In genomic region chr1:46131727-46132528, GRCh38 we compare ENCODE assay signal across 8 cellular contexts. TPM values are rescaled to one million over a fixed set of nuclear protein-coding genes. Genes with fewer than 3 reads are reported as not detected.
DNase-seq lines count a peak whose midpoint lies in the region; ATAC-seq and TF ChIP-seq lines count a peak whose summit lies in the region.

No MANE protein-coding gene starts in this region.

- in situ Hi-C loops in ACHN (cut with HindIII; ENCODE audit: low pct_ligation_motif_present, low pct_unique_long_range_greater_than_20kb, low sequenced_read_pairs) = no loop called here

- H3K27me3 ChIP-seq in HL-60 (ENCODE audit: insufficient read depth, poor library complexity, severe bottlenecking) (no peaks in the 10 kb centered on the region), skeletal muscle tissue (ENCODE audit: control insufficient read depth in 3 of 3, insufficient read depth in 3 of 3, low read length in 3 of 3) (no peaks in the 10 kb centered on the region)

- CTCF ChIA-PET in RWPE1 (lab: Yijun Ruan, JAX) = interaction anchor here (0.6 to 1.1 kb wide), 6 partner anchors 8 to 396 kb away, joined by 3 to 6 read pairs (median 4); no protein-coding TSS in a partner anchor

- WGBS in adipose tissue, 3 donors = 1 to 2% (median 2%) methylated on average over 38 of the region's 38 CpGs

- DNase-seq in ACHN (peak; percentile 15), HL-60 (ENCODE audit: low read depth in 1 of 2, low spot score in 1 of 2) (no peak), RWPE1 (ENCODE audit: low spot score) (peak; percentile 25), NCI-H2196 treated with DMSO at 0.1 percent for 48 hours (lab: John Stamatoyannopoulos, UW; ENCODE audit: unreplicated experiment) (no peak)

- H3K36me3 ChIP-seq in skeletal muscle tissue (ENCODE audit: control insufficient read depth in 3 of 3, insufficient read depth in 3 of 3, low read length in 3 of 3) = no peaks in the 10 kb centered on the region

- POLR2A ChIA-PET in RWPE1 (lab: Yijun Ruan, JAX; ENCODE audit: low non-redundant PET) = interaction anchor here (0.7 to 1.0 kb wide), 2 partner anchors 50 to 66 kb away, joined by 3 read pairs; no protein-coding TSS in a partner anchor

- peak overlapping the region; percentile 80 to 91 (median 87) for H3K9ac ChIP-seq in skeletal muscle tissue (ENCODE audit: low read depth in 1 of 3, low read length in 3 of 3)

- H3K9me3 ChIP-seq in skeletal muscle tissue (ENCODE audit: control insufficient read depth in 3 of 3, low read length in 3 of 3) = no peaks in the 10 kb centered on the region

- peaks cover 22 to 34% (median 28%) of the 10 kb centered on the region in 3 donors for H3K4me1 ChIP-seq in skeletal muscle tissue (ENCODE audit: control insufficient read depth in 3 of 3, insufficient read depth in 3 of 3, low read length in 3 of 3)

- H3K4me3 ChIP-seq in HL-60 (replicated peaks; ENCODE audit: insufficient read depth, low read length) (peak overlapping the region; percentile 78), iPS-11a (ENCODE audit: low read depth, low read length) (peak overlapping the region; percentile 63), skeletal muscle tissue (ENCODE audit: low read length in 3 of 3) (peak overlapping the region; percentile 76 to 90 (median 81))

- TF ChIP-seq CTCF in HL-60 (IDR thresholded peaks at IDR 0.05; ENCODE audit: insufficient read depth, low read length) (no peak), RWPE1 (conservative IDR thresholded peaks at IDR 0.05; ENCODE audit: low read depth) (no peak)

- no peak for ATAC-seq in GM18502 (IDR thresholded peaks at IDR 0.05; ENCODE audit: poor library complexity, unreplicated experiment)

- H3K27ac ChIP-seq in HL-60 (replicated peaks) (peak overlapping the region; percentile 96), RWPE1 (peak overlapping the region; percentile 98), adipose tissue (ENCODE audit: low read depth, low read length) (peak overlapping the region; percentile 31), skeletal muscle tissue (ENCODE audit: low read depth, low read length) (peak overlapping the region; percentile 96)

RNA-seq across cellular contexts. Expression of gene PIK3R3, which starts 0.5 kb away (rescaled TPM):
- polyA plus RNA-seq in adipose tissue = 10 to 100 TPM in 2 of 3 donors, 1 to 10 TPM in 1; 4.2 to 36.5 (median 16.4) TPM
- total RNA-seq in skeletal muscle tissue = 13.0 TPM

RNA-seq across cellular contexts. Expression of gene TSPAN1, which starts 43.0 kb away (rescaled TPM):
- 10 to 100 TPM in 1 of 3 donors, 1 to 10 TPM in 2; 3.0 to 18.4 (median 7.0) TPM for polyA plus RNA-seq in adipose tissue
- not detected for total RNA-seq in skeletal muscle tissue

RNA-seq across cellular contexts. Expression of gene P3R3URF, which starts 44.4 kb away (rescaled TPM):
- not detected for polyA plus RNA-seq in adipose tissue
- total RNA-seq in skeletal muscle tissue = not detected

Comparison
In these comparisons a context has a peak if more than half of its experiments do, and no peak if none do; other contexts are left out.
1. DNase-seq: peak in ACHN (single experiment) and RWPE1 (single experiment); none in HL-60 (0 of 2) and NCI-H2196 treated with DMSO at 0.1 percent for 48 hours (single experiment).
2. H3K27ac ChIP-seq: peak in every context shown above with its lines; median percentile 98 in RWPE1; 96 in HL-60; 96 in skeletal muscle tissue; 31 in adipose tissue.
3. Peak in every context shown above with its lines, with median percentiles within 50 percentile points of each other: H3K4me3 ChIP-seq.